ENCODE assay signal across 22 cellular contexts in genomic region chr15:63363292-63363691, GRCh38. TPM values are rescaled to one million over a fixed set of nuclear protein-coding genes. Genes with fewer than 3 reads are reported as not detected.
"Had no signal": no experiment of that assay in that cellular context is flagged by ENCODE, and none has a peak within 500 bp of the region (broad histone marks: within the 10 kb centered on the region; RNA-seq: fewer than 3 reads in every experiment).

No MANE protein-coding gene starts in this region.

- H3K27ac ChIP-seq: cardiac muscle cell, testis, vagina had no signal

- DNase-seq: activated CD4-positive, alpha-beta memory T cell treated with anti-CD3 and anti-CD28 coated beads for 36 hours; activated CD4-positive, alpha-beta T cell treated with anti-CD3 and anti-CD28 coated beads for 4 hours; activated CD4-positive, CD25-positive, alpha-beta regulatory T cell; activated naive CD4-positive, alpha-beta T cell treated with anti-CD3 and anti-CD28 coated beads, Interleukin-2, amount 50 U/mL, for 16 hours; activated naive CD8-positive, alpha-beta T cell treated with anti-CD3 and anti-CD28 coated beads, Interleukin-2, amount 50 U/mL, for 24 hours; activated T-cell treated with anti-CD3 and anti-CD28 coated beads, Interleukin-2, amount 50 U/mL, for 48 hours; foreskin fibroblast; heart right ventricle; islet precursor cell; left cardiac atrium; mesenchymal stem cell; mucosa of descending colon; occipital lobe; stimulated activated CD4-positive, alpha-beta T cell treated with anti-CD3 and anti-CD28 coated beads, Interleukin-15, amount 100 ng/mL, for 24 hours; stimulated activated naive CD4-positive, alpha-beta T cell; testis had no signal

- H3K36me3 ChIP-seq: cardiac muscle cell, heart right ventricle, vagina had no signal

- H3K4me1 ChIP-seq: testis had no signal

- H3K4me3 ChIP-seq: cardiac muscle cell, heart right ventricle, mucosa of descending colon, smooth muscle cell, testis, vagina had no signal

- H3K9me3 Mint-ChIP-seq: activated CD4-positive, alpha-beta memory T cell treated with anti-CD3 and anti-CD28 coated beads for 36 hours; activated naive CD8-positive, alpha-beta T cell treated with anti-CD3 and anti-CD28 coated beads, Interleukin-2, amount 50 U/mL, for 24 hours had no signal

- H3K27ac Mint-ChIP-seq: activated CD4-positive, alpha-beta memory T cell treated with anti-CD3 and anti-CD28 coated beads for 36 hours; activated naive CD8-positive, alpha-beta T cell treated with anti-CD3 and anti-CD28 coated beads, Interleukin-2, amount 50 U/mL, for 24 hours; type B pancreatic cell had no signal

- H3K36me3 Mint-ChIP-seq: activated CD4-positive, alpha-beta memory T cell treated with anti-CD3 and anti-CD28 coated beads for 36 hours had no signal

- H3K4me1 Mint-ChIP-seq: activated naive CD8-positive, alpha-beta T cell treated with anti-CD3 and anti-CD28 coated beads, Interleukin-2, amount 50 U/mL, for 24 hours had no signal

- H3K27me3 ChIP-seq: heart right ventricle, testis, vagina had no signal

- H3K4me3 Mint-ChIP-seq: activated CD4-positive, alpha-beta memory T cell treated with anti-CD3 and anti-CD28 coated beads for 36 hours; activated naive CD8-positive, alpha-beta T cell treated with anti-CD3 and anti-CD28 coated beads, Interleukin-2, amount 50 U/mL, for 24 hours; type B pancreatic cell had no signal

- H3K4me2 ChIP-seq: smooth muscle cell had no signal

- H3K9me3 ChIP-seq: mucosa of descending colon, testis, vagina had no signal

- ATAC-seq: activated naive CD8-positive, alpha-beta T cell treated with anti-CD3 and anti-CD28 coated beads, Interleukin-2, amount 50 U/mL, for 24 hours; heart right ventricle; left cardiac atrium; mucosa of descending colon; sciatic nerve had no signal

RNA-seq across cellular contexts. Expression of gene CA12, which starts 18.4 kb away (rescaled TPM):
- total RNA-seq: T-helper 2 cell treated with Interferon-gamma antibody and Interleukin-4, amounts not matched to agents 100 ng/mL and 5 ng/mL, for 36 hours had no signal
- polyA plus RNA-seq: cardiac muscle cell had no signal
